Comparison of ENCODE assay signal across 12 cellular contexts in genomic region chr18:62999392-62999791, GRCh38.
DNase-seq lines count a peak whose midpoint lies in the region; ATAC-seq, FAIRE-seq and TF ChIP-seq lines count a peak whose summit lies in the region.
"Had no signal": no experiment of that assay in that cellular context is flagged by ENCODE, and none has a peak within 500 bp of the region (broad histone marks: within the 10 kb centered on the region; RNA-seq: fewer than 3 reads in every experiment).

No MANE protein-coding gene starts in this region.

- H3K4me2 ChIP-seq in BLaER1 (peak overlapping the region; percentile 64), K562 (ENCODE audit: insufficient read depth, low read length) (no peak overlapping the region), mesendoderm (ENCODE audit: low read length) (no peak overlapping the region)

- H3K27ac ChIP-seq in BLaER1 (peak overlapping the region; percentile 42; the same call in 1 of the 2 replicates), K562 (ENCODE audit: extremely low read depth, low read depth, low read length) (no peak overlapping the region), heart left ventricle (no peak overlapping the region), mesendoderm (ENCODE audit: low read depth, low read length) (no peak overlapping the region)
- H3K27ac ChIP-seq: neutrophil had no signal

- no peak for TF ChIP-seq POLR2A in K562 (conservative IDR thresholded peaks at IDR 0.05)
- TF ChIP-seq POLR2A in heart left ventricle (IDR thresholded peaks at IDR 0.05), result no peak

- no peak overlapping the region for H2BK15ac ChIP-seq in mesendoderm (replicated peaks; ENCODE audit: low read depth)

- in situ Hi-C loops in K562 (cut with MboI), result loop anchor here (25.0 kb wide), 1 partner anchor 812 kb away; the partner anchor contains the start of genes PIGN and RELCH

- H4K20me1 ChIP-seq in BLaER1 (no peaks in the 10 kb centered on the region), K562 (replicated peaks; ENCODE audit: control insufficient read depth, insufficient read depth, low read length) (no peaks in the 10 kb centered on the region)

- H3K56ac ChIP-seq in mesendoderm (ENCODE audit: low read length), result no peak overlapping the region

- H3K18ac ChIP-seq in mesendoderm (ENCODE audit: low read length), result no peak overlapping the region

- no peak overlapping the region for H3K4ac ChIP-seq in mesendoderm (ENCODE audit: low read depth, low read length)

- no peak for TF ChIP-seq EP300 in K562 (IDR thresholded peaks at IDR 0.05; ENCODE audit: low read length)

- 0 out of 2 replicates have a peak overlapping the region, but pooled peaks have one; percentile 4 for H3K9ac ChIP-seq in BLaER1
- H3K9ac ChIP-seq in K562 (ENCODE audit: insufficient read depth in 1 of 2, low read depth in 2 of 2, low read length in 2 of 2), result no peak overlapping the region
- H3K9ac ChIP-seq in mesendoderm (ENCODE audit: low read length), result no peak overlapping the region

- TF ChIP-seq CTCF in K562 (IDR thresholded peaks at IDR 0.05 in 2 of 3, conservative IDR thresholded peaks at IDR 0.05 in 1 of 3; ENCODE audit: insufficient read depth in 2 of 3, low read depth in 1 of 3, low read length in 3 of 3) (no peak), heart left ventricle (IDR thresholded peaks at IDR 0.05) (no peak), retinal pigment epithelial cell (conservative IDR thresholded peaks at IDR 0.05; ENCODE audit: low read depth, low read length) (no peak), GM10248 (IDR thresholded peaks at IDR 0.05; ENCODE audit: control extremely low read depth, extremely low read depth, low read depth, missing control alignments) (no peak)

- no peak overlapping the region for H2AFZ ChIP-seq in K562 (ENCODE audit: low read depth, low read length)

- BruUV-seq in K562 (replicated peaks; lab: Mats Ljungman, UMichigan), result no TSS peak

- no peaks in the 10 kb centered on the region for H3K9me1 ChIP-seq in K562 (ENCODE audit: control insufficient read depth, insufficient read depth, low read length)

- no peak for TF ChIP-seq RAD21 in K562 (CRISPR knock-in tag; conservative IDR thresholded peaks at IDR 0.05 in 1 of 2, IDR thresholded peaks at IDR 0.05 in 1 of 2)

- 20% methylated on average over 7 of the region's 7 CpGs for WGBS in K562 (ENCODE audit: insufficient coverage, low coverage, missing lambda C conversion rate)
- 32 to 63% (median 51%) methylated on average over 7 of the region's 7 CpGs for WGBS in heart left ventricle, 4 donors
- no CpG with 5 or more reads among the region's 7 CpGs for WGBS in mesendoderm (ENCODE audit: extremely low coverage, insufficient coverage, low lambda C conversion rate)

- no peaks in the 10 kb centered on the region for H3K36me3 ChIP-seq in BLaER1
- H3K36me3 ChIP-seq in K562 (ENCODE audit: control insufficient read depth, insufficient read depth, low read length), result no peaks in the 10 kb centered on the region
- no peaks in the 10 kb centered on the region for H3K36me3 ChIP-seq in heart left ventricle
- no peaks in the 10 kb centered on the region for H3K36me3 ChIP-seq in mesendoderm (ENCODE audit: control insufficient read depth, insufficient read depth, low read length)
- H3K36me3 ChIP-seq: neutrophil had no signal

- H2AK5ac ChIP-seq in mesendoderm (ENCODE audit: low read length), result no peak overlapping the region

- H3K23ac ChIP-seq in mesendoderm (ENCODE audit: low read length), result no peak overlapping the region

- H3K79me1 ChIP-seq in mesendoderm (ENCODE audit: low read length), result no peaks in the 10 kb centered on the region

- no peak for DNase-seq in K562 (ENCODE audit: extremely low read depth in 1 of 4, low spot score in 3 of 4)
- DNase-seq in heart left ventricle, result peak in 4 of 5 donors; percentile 43 to 60 (median 44)
- peak; percentile 83 for DNase-seq in retinal pigment epithelial cell (ENCODE audit: low read depth)
- no peak for DNase-seq in GM10248 (ENCODE audit: extremely low spot score)
- no peak for DNase-seq in DMS53 treated with DMSO at 0.1 percent for 48 hours (lab: John Stamatoyannopoulos, UW; ENCODE audit: unreplicated experiment)
- no peak for DNase-seq in mesendoderm
- DNase-seq: activated CD8-positive, alpha-beta memory T cell treated with anti-CD3 and anti-CD28 coated beads, Interleukin-2, amount 50 U/mL, for 4 hours; NCI-H510A had no signal

- H4K5ac ChIP-seq in mesendoderm (ENCODE audit: low read length), result no peak overlapping the region

- H3K4me1 ChIP-seq in BLaER1, result peaks cover 33% of the 10 kb centered on the region
- peaks cover 0 to 4% of the 10 kb centered on the region in 2 experiments; a peak in 2 of 5 replicates for H3K4me1 ChIP-seq in K562 (replicated peaks in 1 of 2; ENCODE audit: control insufficient read depth in 2 of 2, insufficient read depth in 2 of 2, low read length in 2 of 2)
- peaks cover 0 to 7% (median 0%) of the 10 kb centered on the region in 12 donors for H3K4me1 ChIP-seq in heart left ventricle
- no peaks in the 10 kb centered on the region for H3K4me1 ChIP-seq in mesendoderm (ENCODE audit: control insufficient read depth, low read depth, low read length)

- H2BK120ac ChIP-seq in mesendoderm (ENCODE audit: low read depth, low read length), result no peak overlapping the region

- no peak overlapping the region for H4K8ac ChIP-seq in mesendoderm (ENCODE audit: low read depth, low read length)

- peak; percentile 55 for ATAC-seq in K562
- peak; percentile 53 to 80 (median 76) for ATAC-seq in heart left ventricle
- no peak for ATAC-seq in GM19328 (IDR thresholded peaks at IDR 0.05; ENCODE audit: unreplicated experiment)

- POLR2A ChIA-PET in K562 (lab: Yijun Ruan, JAX) (no interaction called here), GM10248 (lab: Yijun Ruan, JAX) (interaction anchor here (0.5 kb wide), 1 partner anchor 204 kb away, joined by 5 read pairs; no protein-coding TSS in a partner anchor)

- no peaks in the 10 kb centered on the region for H3K27me3 ChIP-seq in BLaER1
- no peaks in the 10 kb centered on the region for H3K27me3 ChIP-seq in K562 (ENCODE audit: control insufficient read depth in 2 of 2, insufficient read depth in 2 of 2, low read length in 2 of 2)
- H3K27me3 ChIP-seq in heart left ventricle, result peaks cover 0 to 6% (median 0%) of the 10 kb centered on the region in 9 donors
- no peaks in the 10 kb centered on the region for H3K27me3 ChIP-seq in mesendoderm (ENCODE audit: insufficient read depth, low read length, poor library complexity)
- H3K27me3 ChIP-seq: neutrophil had no signal

- H3K4me3 ChIP-seq in BLaER1 (no peak overlapping the region), K562 (no peak overlapping the region), heart left ventricle (no peak overlapping the region), retinal pigment epithelial cell (ENCODE audit: low read length) (no peak overlapping the region), mesendoderm (ENCODE audit: low read length) (no peak overlapping the region)

- H3K79me2 ChIP-seq in K562 (ENCODE audit: control insufficient read depth, insufficient read depth, low read length) (no peaks in the 10 kb centered on the region), mesendoderm (ENCODE audit: control insufficient read depth, insufficient read depth, low read length) (no peaks in the 10 kb centered on the region)

- CTCF ChIA-PET in K562 (lab: Yijun Ruan, JAX; ENCODE audit: low intra/inter-chr PET ratio), result no interaction called here
- CTCF ChIA-PET in GM10248 (lab: Yijun Ruan, JAX), result interaction anchor here (0.9 to 2.7 kb wide), 5 partner anchors 16 to 415 kb away, joined by 3 to 9 read pairs (median 5); no protein-coding TSS in a partner anchor

- no peak for FAIRE-seq in K562 (lab: Jason Lieb, UNC)
- FAIRE-seq: bronchial epithelial cell had no signal

- H3K9me3 ChIP-seq in BLaER1 (peaks cover 27% of the 10 kb centered on the region), K562 (replicated peaks; ENCODE audit: control insufficient read depth, insufficient read depth, low read depth, low read length) (no peaks in the 10 kb centered on the region), heart left ventricle (no peaks in the 10 kb centered on the region)
- H3K9me3 ChIP-seq: neutrophil had no signal

- no peak overlapping the region for H2BK5ac ChIP-seq in mesendoderm (ENCODE audit: low read length)

- intact Hi-C loops in K562 (cut with micrococcal nuclease) (no loop called here), heart left ventricle (cut with DNase I) (no loop called here)

TF ChIP-seq in K562, 482 proteins besides CTCF, POLR2A, EP300 and RAD21:
- TF ChIP-seq SNIP1 (IDR thresholded peaks at IDR 0.05; ENCODE audit: low read depth) (no peak), PREB (CRISPR knock-in tag; IDR thresholded peaks at IDR 0.05) (no peak), MED1 (CRISPR knock-in tag; IDR thresholded peaks at IDR 0.05; ENCODE audit: borderline replicate concordance) (no peak), ZNF79 (CRISPR knock-in tag; IDR thresholded peaks at IDR 0.05; ENCODE audit: low read depth) (no peak), ZNF263 (CRISPR knock-in tag; IDR thresholded peaks at IDR 0.05; ENCODE audit: borderline replicate concordance) (0 out of 2 replicates have a peak, but pooled peaks have one; percentile 21), MCM3 (IDR thresholded peaks at IDR 0.05) (no peak), E2F1 (CRISPR knock-in tag; IDR thresholded peaks at IDR 0.05) (no peak)

Comparison
In these comparisons a context has a peak if more than half of its experiments do, and no peak if none do; other contexts are left out.
1. DNase-seq: peak in heart left ventricle (4 of 5) and retinal pigment epithelial cell (single experiment); none in K562 (0 of 4), GM10248 (single experiment), DMS53 treated with DMSO at 0.1 percent for 48 hours (single experiment) and mesendoderm (single experiment).